Comparison of ENCODE assay signal across 20 cellular contexts in genomic region chr10:8084799-8085198, GRCh38. TPM values are rescaled to one million over a fixed set of nuclear protein-coding genes. Genes with fewer than 3 reads are reported as not detected.
DNase-seq lines count a peak whose midpoint lies in the region; ATAC-seq and TF ChIP-seq lines count a peak whose summit lies in the region.
"Had no signal": no experiment of that assay in that cellular context is flagged by ENCODE, and none has a peak within 500 bp of the region (broad histone marks: within the 10 kb centered on the region; RNA-seq: fewer than 3 reads in every experiment).

No MANE protein-coding gene starts in this region.

- H3K36me3 Mint-ChIP-seq in nephron progenitor cell (ENCODE audit: low read depth) (no peaks in the 10 kb centered on the region), T-cell (peaks cover 34% of the 10 kb centered on the region)

- no peaks in the 10 kb centered on the region for H3K27me3 ChIP-seq in thyroid gland

- CTCF ChIA-PET in T-cell (lab: Charles Lee): no interaction called here

- H3K36me3 ChIP-seq in thyroid gland: no peaks in the 10 kb centered on the region

- no peak for TF ChIP-seq POLR2A in thyroid gland (IDR thresholded peaks at IDR 0.05)

- H3K27me3 Mint-ChIP-seq in nephron progenitor cell (ENCODE audit: low read depth, poor library complexity) (peaks cover 27% of the 10 kb centered on the region), T-cell (no peaks in the 10 kb centered on the region)
- H3K27me3 Mint-ChIP-seq: CD4-positive, alpha-beta T cell had no signal

- H3K27ac ChIP-seq in thyroid gland: no peak overlapping the region
- H3K27ac ChIP-seq: 22Rv1, A549, C4-2B, HL-60 had no signal

- H3K4me3 Mint-ChIP-seq in nephron progenitor cell: no peak overlapping the region
- H3K4me3 Mint-ChIP-seq in T-cell: no peak overlapping the region
- H3K4me3 Mint-ChIP-seq: CD4-positive, alpha-beta T cell; GM23338; HFFc6 had no signal

- no peak overlapping the region for H3K4me3 ChIP-seq in thyroid gland (replicated peaks in 1 of 3)
- H3K4me3 ChIP-seq: A549, GM23338 had no signal

- H3K27ac Mint-ChIP-seq in nephron progenitor cell (peak overlapping the region; percentile 25), T-cell (no peak overlapping the region)
- H3K27ac Mint-ChIP-seq: CD4-positive, alpha-beta T cell; GM23338; HFFc6 had no signal

- ATAC-seq in SK-N-SH treated with all-trans-retinoic acid at 6 μM for 48 hours (peak; percentile 74), T-cell (replicated peaks in 1 of 4) (no peak)
- ATAC-seq: A549, GM23338 had no signal

- no peaks in the 10 kb centered on the region for H3K4me1 ChIP-seq in thyroid gland
- H3K4me1 ChIP-seq: A549 had no signal

- WGBS in thyroid gland, 2 donors: 86% methylated on average over 3 of the region's 3 CpGs

- POLR2A ChIA-PET in T-cell (lab: Charles Lee): no interaction called here

- TF ChIP-seq CTCF in nephron progenitor cell (IDR thresholded peaks at IDR 0.05) (no peak), thyroid gland (IDR thresholded peaks at IDR 0.05) (no peak)

- no peaks in the 10 kb centered on the region for H3K9me3 ChIP-seq in thyroid gland
- H3K9me3 ChIP-seq: A549 had no signal

- intact Hi-C loops in thyroid gland (cut with DNase I): no loop called here

- DNase-seq in SIG-M5 treated with dmso at 0.1 percent for 504 hours (lab: John Stamatoyannopoulos, UW; ENCODE audit: unreplicated experiment) (peak; percentile 36), SIG-M5 (lab: John Stamatoyannopoulos, UW) (no peak), nephron progenitor cell (no peak), thyroid gland (no peak), NCI-H226 (no peak), T-cell (no peak)
- DNase-seq: AML-193; CD4-positive, alpha-beta T cell; DMS153; DMS79; GDM1; HCEC 1CT; HFFc6; IMR-90 had no signal

- H3K4me1 Mint-ChIP-seq in nephron progenitor cell: peaks cover 20% of the 10 kb centered on the region
- peaks cover 14 to 26% (median 21%) of the 10 kb centered on the region in 3 donors for H3K4me1 Mint-ChIP-seq in T-cell

- H3K9me3 Mint-ChIP-seq in nephron progenitor cell (no peaks in the 10 kb centered on the region), T-cell (no peaks in the 10 kb centered on the region)
- H3K9me3 Mint-ChIP-seq: CD4-positive, alpha-beta T cell; GM23338; HFFc6 had no signal

TF ChIP-seq in SK-N-SH treated with all-trans-retinoic acid at 6 μM for 48 hours, 23 proteins besides CTCF, POLR2A, EP300 and RAD21:
- TF ChIP-seq PPARA (CRISPR knock-in tag; IDR thresholded peaks at IDR 0.05; ENCODE audit: borderline replicate concordance) (no peak), ISL1 (CRISPR knock-in tag; IDR thresholded peaks at IDR 0.05) (no peak), SNAI2 (CRISPR knock-in tag; IDR thresholded peaks at IDR 0.05) (no peak), ZNF70 (CRISPR knock-in tag; IDR thresholded peaks at IDR 0.05) (no peak), ZNF8 (CRISPR knock-in tag; IDR thresholded peaks at IDR 0.05) (no peak), CSRNP3 (CRISPR knock-in tag; IDR thresholded peaks at IDR 0.05) (no peak), PATZ1 (CRISPR knock-in tag; IDR thresholded peaks at IDR 0.05; ENCODE audit: borderline replicate concordance) (no peak), POU6F1 (CRISPR knock-in tag; IDR thresholded peaks at IDR 0.05; ENCODE audit: borderline replicate concordance, low read depth) (no peak), TSHZ2 (CRISPR knock-in tag; IDR thresholded peaks at IDR 0.05) (no peak), ZNF565 (CRISPR knock-in tag; conservative IDR thresholded peaks at IDR 0.05; ENCODE audit: low read depth) (no peak), RARB (CRISPR knock-in tag; IDR thresholded peaks at IDR 0.05) (no peak), GLIS3 (CRISPR knock-in tag; IDR thresholded peaks at IDR 0.05) (no peak), ZC3H10 (CRISPR knock-in tag; IDR thresholded peaks at IDR 0.05) (no peak), ZFP3 (CRISPR knock-in tag; IDR thresholded peaks at IDR 0.05) (no peak), ESRRG (CRISPR knock-in tag; IDR thresholded peaks at IDR 0.05) (no peak), TCF4 (CRISPR knock-in tag; IDR thresholded peaks at IDR 0.05; ENCODE audit: borderline replicate concordance) (no peak), ARNTL (CRISPR knock-in tag; IDR thresholded peaks at IDR 0.05; ENCODE audit: borderline replicate concordance, low read depth) (no peak)
- TF ChIP-seq, protein P1, sequence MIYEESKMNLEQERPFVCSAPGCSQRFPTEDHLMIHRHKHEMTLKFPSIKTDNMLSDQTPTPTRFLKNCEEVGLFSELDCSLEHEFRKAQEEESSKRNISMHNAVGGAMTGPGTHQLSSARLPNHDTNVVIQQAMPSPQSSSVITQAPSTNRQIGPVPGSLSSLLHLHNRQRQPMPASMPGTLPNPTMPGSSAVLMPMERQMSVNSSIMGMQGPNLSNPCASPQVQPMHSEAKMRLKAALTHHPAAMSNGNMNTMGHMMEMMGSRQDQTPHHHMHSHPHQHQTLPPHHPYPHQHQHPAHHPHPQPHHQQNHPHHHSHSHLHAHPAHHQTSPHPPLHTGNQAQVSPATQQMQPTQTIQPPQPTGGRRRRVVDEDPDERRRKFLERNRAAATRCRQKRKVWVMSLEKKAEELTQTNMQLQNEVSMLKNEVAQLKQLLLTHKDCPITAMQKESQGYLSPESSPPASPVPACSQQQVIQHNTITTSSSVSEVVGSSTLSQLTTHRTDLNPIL (CRISPR knock-in tag; IDR thresholded peaks at IDR 0.05; ENCODE audit: low read depth): no peak
TF ChIP-seq in SK-N-SH treated with all-trans-retinoic acid at 6 μM for 48 hours: peak in this region for 0.

RNA-seq across cellular contexts. Expression of gene GATA3, which starts 30.3 kb away (rescaled TPM):
- total RNA-seq in thyroid gland: 1 to 10 TPM; 1.1 to 3.8 (median 1.9) TPM
- 10 to 100 TPM; 47.2 to 98.1 (median 59.9) TPM for total RNA-seq in T-cell
- total RNA-seq: GM23338, IMR-90 had no signal

Comparison
In these comparisons a context has a peak if more than half of its experiments do, and no peak if none do; other contexts are left out.
1. RNA of gene GATA3, which starts 30.3 kb away (total RNA-seq): 47.2 to 98.1 TPM in T-cell; 1.1 to 3.8 TPM in thyroid gland; every median in the first group is over 10 times any median in the second.